ENCODE assay signal across 16 cellular contexts in the genomic region with DNA sequence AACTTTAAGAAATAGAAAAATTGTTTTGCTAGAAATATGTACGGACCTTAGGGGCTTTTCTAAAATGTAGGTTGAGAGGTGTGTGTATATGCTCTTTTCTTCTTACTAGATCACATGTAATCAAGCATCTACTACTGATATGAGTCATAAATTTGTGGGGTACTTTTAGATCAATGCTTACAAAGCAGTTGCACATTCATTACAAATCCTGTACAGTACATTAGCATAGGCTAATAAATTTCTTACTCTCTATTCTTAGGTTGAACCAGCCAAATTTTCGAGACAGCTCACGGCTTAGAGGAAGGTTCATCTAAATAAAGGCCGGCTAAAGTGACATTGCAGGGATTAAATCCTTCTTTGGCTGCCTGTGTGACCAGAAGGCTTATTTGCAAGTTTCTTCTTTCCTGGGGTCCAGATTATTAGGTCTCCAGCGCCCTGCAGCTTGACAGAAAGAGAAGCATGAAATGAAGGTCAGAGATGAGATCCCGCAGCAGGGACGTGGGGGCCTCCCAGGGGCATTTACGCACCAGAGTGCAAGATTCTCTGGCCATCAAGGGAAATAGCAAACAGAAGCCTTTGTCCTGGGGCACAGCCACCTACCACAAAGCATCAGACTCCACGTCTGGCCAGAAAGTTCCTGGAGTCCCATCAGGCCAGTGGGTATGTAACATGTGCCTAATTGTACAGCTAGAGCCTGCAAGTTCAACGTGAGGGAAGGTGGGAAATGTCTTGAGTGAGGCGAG. TPM values are rescaled to one million over a fixed set of nuclear protein-coding genes. Genes with fewer than 3 reads are reported as not detected.
A peak's percentile ranks its signal among the peaks of the same experiment; 100 is the strongest.
DNase-seq lines count a peak whose midpoint lies in the region; ATAC-seq, FAIRE-seq and TF ChIP-seq lines count a peak whose summit lies in the region.
"Had no signal": no experiment of that assay in that cellular context is flagged by ENCODE, and none has a peak within 500 bp of the region (broad histone marks: within the 10 kb centered on the region; RNA-seq: fewer than 3 reads in every experiment).

No MANE protein-coding gene starts in this region.

- no peak for TF ChIP-seq POLR2A in heart left ventricle (IDR thresholded peaks at IDR 0.05)
- no peak for TF ChIP-seq POLR2A in thyroid gland (IDR thresholded peaks at IDR 0.05)

- intact Hi-C loops in heart left ventricle (cut with DNase I) (no loop called here), thyroid gland (cut with DNase I) (no loop called here)

- no peaks in the 10 kb centered on the region for H3K9me3 ChIP-seq in CD4-positive, CD25-positive, alpha-beta regulatory T cell (ENCODE audit: control insufficient read depth in 2 of 2, low read length in 2 of 2)
- H3K9me3 ChIP-seq in heart left ventricle = no peaks in the 10 kb centered on the region
- H3K9me3 ChIP-seq in thyroid gland = no peaks in the 10 kb centered on the region

- H3K27ac ChIP-seq in CD4-positive, CD25-positive, alpha-beta regulatory T cell (ENCODE audit: insufficient read depth, low read length, poor library complexity, severe bottlenecking) = peak overlapping the region; percentile 44
- H3K27ac ChIP-seq in heart left ventricle = no peak overlapping the region
- no peak overlapping the region for H3K27ac ChIP-seq in thyroid gland

- peak overlapping the region; percentile 21 for H3K4me3 ChIP-seq in CD4-positive, CD25-positive, alpha-beta regulatory T cell (ENCODE audit: low read depth, low read length)
- H3K4me3 ChIP-seq in heart left ventricle (no peak overlapping the region), thyroid gland (replicated peaks in 1 of 3) (no peak overlapping the region)

- DNase-seq in CD4-positive, CD25-positive, alpha-beta regulatory T cell = peak in 2 of 3 donors; percentile 25 to 55
- DNase-seq in heart left ventricle = no peak
- DNase-seq in NCI-H446 treated with DMSO at 0.1 percent for 48 hours (lab: John Stamatoyannopoulos, UW) = no peak
- no peak for DNase-seq in thyroid gland
- DNase-seq in HTR-8/SVneo (ENCODE audit: insufficient read length, low spot score) = no peak
- DNase-seq: ACHN, GF-D8, NCI-H1694 had no signal

- TF ChIP-seq CTCF in heart left ventricle (IDR thresholded peaks at IDR 0.05) (no peak), thyroid gland (IDR thresholded peaks at IDR 0.05) (no peak)

- no peaks in the 10 kb centered on the region for H3K27me3 Mint-ChIP-seq in CD4-positive, CD25-positive, alpha-beta regulatory T cell

- H3K4me3 Mint-ChIP-seq in CD4-positive, CD25-positive, alpha-beta regulatory T cell = peak overlapping the region in 3 of 4 donors; percentile 4 to 49 (median 26)

- peaks cover 4 to 25% (median 21%) of the 10 kb centered on the region in 4 donors for H3K4me1 Mint-ChIP-seq in CD4-positive, CD25-positive, alpha-beta regulatory T cell

- H3K9me3 Mint-ChIP-seq in CD4-positive, CD25-positive, alpha-beta regulatory T cell = peaks cover 0 to 1% (median 0%) of the 10 kb centered on the region in 7 donors

- peaks cover 3% of the 10 kb centered on the region for H3K36me3 Mint-ChIP-seq in CD4-positive, CD25-positive, alpha-beta regulatory T cell

- H3K27me3 ChIP-seq in CD4-positive, CD25-positive, alpha-beta regulatory T cell (ENCODE audit: control insufficient read depth, insufficient read depth, low read length) = no peaks in the 10 kb centered on the region
- H3K27me3 ChIP-seq in heart left ventricle (no peaks in the 10 kb centered on the region), thyroid gland (no peaks in the 10 kb centered on the region)

- WGBS in heart left ventricle, 4 donors = 78 to 84% (median 79%) methylated on average over 11 of the region's 11 CpGs
- WGBS in thyroid gland, 2 donors = 83 to 85% methylated on average over 11 of the region's 11 CpGs

- peak in 1 of 2 donors; percentile 58 for ATAC-seq in CD4-positive, CD25-positive, alpha-beta regulatory T cell (ENCODE audit: low read depth in 2 of 2)
- ATAC-seq in GM18909 (IDR thresholded peaks at IDR 0.05; ENCODE audit: poor library complexity, unreplicated experiment) (peak; percentile 75), HG02571 (IDR thresholded peaks at IDR 0.05; ENCODE audit: unreplicated experiment) (peak; percentile 73), HG03354 (IDR thresholded peaks at IDR 0.05; ENCODE audit: poor library complexity, severe bottlenecking, unreplicated experiment) (peak; percentile 86), heart left ventricle (no peak)

- H3K27ac Mint-ChIP-seq in CD4-positive, CD25-positive, alpha-beta regulatory T cell = no peak overlapping the region

- no peaks in the 10 kb centered on the region for H3K36me3 ChIP-seq in CD4-positive, CD25-positive, alpha-beta regulatory T cell (ENCODE audit: control insufficient read depth, insufficient read depth, low read length)
- H3K36me3 ChIP-seq in heart left ventricle (no peaks in the 10 kb centered on the region), thyroid gland (no peaks in the 10 kb centered on the region)

- peaks cover 17% of the 10 kb centered on the region for H3K4me1 ChIP-seq in CD4-positive, CD25-positive, alpha-beta regulatory T cell (ENCODE audit: control insufficient read depth, insufficient read depth, low read length, poor library complexity, severe bottlenecking)
- H3K4me1 ChIP-seq in heart left ventricle (no peaks in the 10 kb centered on the region), thyroid gland (no peaks in the 10 kb centered on the region)

- no peak for FAIRE-seq in HTR-8/SVneo (lab: Jason Lieb, UNC)
- FAIRE-seq: colon, urothelium cell line had no signal

RNA-seq across cellular contexts. Expression of a gene that starts 53.0 kb away (rescaled TPM):
- 0.67 TPM for total RNA-seq in CD4-positive, CD25-positive, alpha-beta regulatory T cell
- polyA plus RNA-seq in CD4-positive, CD25-positive, alpha-beta regulatory T cell = under 1 TPM in 2 of 4 donors, not detected in 2; 0.16 to 0.26 TPM
- total RNA-seq in heart left ventricle = 1 to 10 TPM in 1 of 9 donors, under 1 TPM in 6, not detected in 2; 0.16 to 1.4 (median 0.45) TPM
- under 1 TPM; 0.11 to 0.24 TPM for polyA plus RNA-seq in heart left ventricle
- 1 to 10 TPM in 1 of 4 donors, under 1 TPM in 3; 0.40 to 2.1 (median 0.58) TPM for total RNA-seq in thyroid gland
- total RNA-seq: glomerular endothelial cell, HT-29, lung microvascular endothelial cell had no signal

Comparison
In these comparisons a context has a peak if more than half of its experiments do, and no peak if none do; other contexts are left out.
1. ATAC-seq: peak in GM18909 (single experiment), HG02571 (single experiment) and HG03354 (single experiment); none in heart left ventricle (0 of 4).
2. DNase-seq: peak in CD4-positive, CD25-positive, alpha-beta regulatory T cell (2 of 3); none in heart left ventricle (0 of 5), NCI-H446 treated with DMSO at 0.1 percent for 48 hours (single experiment), thyroid gland (0 of 2) and HTR-8/SVneo (single experiment).